1 cellular context compared by ENCODE assay signal in the genomic region with DNA sequence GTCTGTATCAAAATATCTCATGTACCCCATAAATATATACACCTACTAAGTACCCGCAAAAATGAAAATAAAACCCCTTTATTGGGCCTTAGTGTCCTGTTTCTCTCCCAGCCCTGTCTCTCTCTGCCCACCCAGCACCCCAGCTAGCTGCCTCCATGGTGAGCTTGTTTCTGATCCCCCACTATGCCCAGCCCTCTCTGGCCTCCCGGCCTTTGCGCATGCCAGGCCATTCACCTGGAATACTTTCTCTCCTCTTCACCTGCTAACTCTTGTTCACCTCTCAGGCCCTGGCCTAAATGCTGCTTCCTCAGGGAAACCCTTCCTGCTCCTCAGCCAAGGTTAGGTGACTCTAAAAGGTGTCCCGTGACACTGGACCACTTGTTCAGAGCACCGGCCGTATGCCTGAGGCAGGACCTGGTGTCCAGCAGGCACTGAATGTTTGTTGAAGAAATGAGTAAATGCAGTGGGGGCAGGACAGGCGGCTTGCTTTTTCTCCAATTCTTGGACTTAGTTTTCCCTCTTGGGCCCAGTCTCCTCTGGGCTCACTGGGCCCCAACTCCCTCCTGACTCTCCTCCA.
TF ChIP-seq lines count a peak whose summit lies in the region.

No MANE protein-coding gene starts in this region.

TF ChIP-seq in HepG2, 621 proteins besides CTCF, POLR2A, EP300 and RAD21:
- TF ChIP-seq MAFF (IDR thresholded peaks at IDR 0.05; ENCODE audit: low read depth, low read length): no peak
